In the genomic region with DNA sequence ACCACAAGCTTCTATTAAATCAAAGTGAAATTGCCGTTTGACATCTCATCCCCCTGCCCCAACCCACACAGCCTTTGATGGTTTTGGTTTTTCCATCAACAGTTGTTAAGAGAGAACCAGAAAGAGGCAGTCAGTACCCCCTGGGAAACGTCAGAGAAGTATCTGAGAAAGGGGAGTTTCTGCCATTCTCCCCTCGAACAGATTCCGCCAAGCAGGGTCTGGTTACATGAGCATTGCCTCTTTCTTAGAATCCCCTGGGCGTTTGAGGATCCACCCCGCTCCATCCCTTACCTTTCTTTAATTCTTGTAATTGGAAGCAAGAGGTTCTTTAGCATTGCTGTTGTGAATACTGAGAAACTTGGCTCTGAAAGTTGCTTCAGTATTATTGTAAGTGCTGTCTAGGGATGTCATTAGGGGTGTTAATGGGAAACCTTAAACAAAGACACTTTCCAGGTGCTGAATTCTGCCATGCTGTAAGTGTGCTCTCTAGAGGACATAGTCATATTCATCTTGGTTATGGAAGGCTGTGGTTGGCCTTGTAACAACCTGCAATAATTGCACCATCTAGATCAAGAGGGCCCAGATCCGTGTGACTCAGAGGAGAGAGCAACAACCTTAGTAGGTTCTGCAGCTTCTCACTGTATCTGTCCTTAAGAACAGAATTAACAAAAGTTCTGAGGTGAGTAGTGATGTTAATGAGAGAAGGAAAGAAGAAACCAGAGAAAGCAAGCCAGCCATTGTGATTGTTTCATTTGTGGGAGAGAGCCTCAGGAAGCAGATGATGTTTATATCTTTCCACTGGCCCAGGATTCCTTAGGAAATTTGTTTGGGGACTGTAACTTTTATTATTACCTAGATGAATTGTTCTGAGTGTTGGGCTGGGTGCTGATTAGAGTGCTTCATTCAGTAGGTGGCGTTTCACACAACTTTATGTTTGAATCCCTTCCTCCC, we compare ENCODE assay signal across 8 cellular contexts. TPM values are rescaled to one million over a fixed set of nuclear protein-coding genes. Genes with fewer than 3 reads are reported as not detected.
A peak's percentile ranks its signal among the peaks of the same experiment; 100 is the strongest.
DNase-seq lines count a peak whose midpoint lies in the region; TF ChIP-seq lines count a peak whose summit lies in the region.

No MANE protein-coding gene starts in this region.

- peak overlapping the region; percentile 85 for H3K27ac Mint-ChIP-seq in activated CD4-positive, alpha-beta memory T cell treated with anti-CD3 and anti-CD28 coated beads, Interleukin-2, amount 10 ng/mL, durations not matched to agents 7 days and 5 days

- H3K9ac ChIP-seq in Karpas-422 (ENCODE audit: low read length) = peak overlapping the region; percentile 35; the same call in 1 of the 2 replicates

- CTCF ChIA-PET in activated CD4-positive, alpha-beta memory T cell treated with anti-CD3 and anti-CD28 coated beads, Interleukin-2, amount 10 ng/mL, durations not matched to agents 7 days and 5 days (lab: Charles Lee) = interaction anchor here (1.3 to 3.8 kb wide), 3 partner anchors 9 to 28 kb away, joined by 5 to 36 read pairs (median 25); a partner anchor contains a TSS

- H3K79me2 ChIP-seq in Karpas-422 (ENCODE audit: low read length) = peaks cover 97% of the 10 kb centered on the region

- no peaks in the 10 kb centered on the region for H3K27me3 Mint-ChIP-seq in activated CD4-positive, alpha-beta memory T cell treated with anti-CD3 and anti-CD28 coated beads, Interleukin-2, amount 10 ng/mL, durations not matched to agents 7 days and 5 days

- H3K4me1 ChIP-seq in Karpas-422 (ENCODE audit: low read length) = peaks cover 80% of the 10 kb centered on the region

- peak overlapping the region; percentile 48 for H3K4me3 Mint-ChIP-seq in activated CD4-positive, alpha-beta memory T cell treated with anti-CD3 and anti-CD28 coated beads, Interleukin-2, amount 10 ng/mL, durations not matched to agents 7 days and 5 days

- H2AFZ ChIP-seq in Karpas-422 (ENCODE audit: low read length) = no peak overlapping the region

- peaks cover 69% of the 10 kb centered on the region for H3K36me3 Mint-ChIP-seq in activated CD4-positive, alpha-beta memory T cell treated with anti-CD3 and anti-CD28 coated beads, Interleukin-2, amount 10 ng/mL, durations not matched to agents 7 days and 5 days (ENCODE audit: low read depth)

- no peak overlapping the region for H3K4me3 ChIP-seq in Karpas-422 (ENCODE audit: low read length)

- POLR2A ChIA-PET in activated CD4-positive, alpha-beta memory T cell treated with anti-CD3 and anti-CD28 coated beads, Interleukin-2, amount 10 ng/mL, durations not matched to agents 7 days and 5 days (lab: Charles Lee) = interaction anchor here (1.4 to 5.7 kb wide), 3 partner anchors 9 to 87 kb away, joined by 4 to 54 read pairs (median 29); a partner anchor contains a TSS

- H3K9me3 Mint-ChIP-seq in activated CD4-positive, alpha-beta memory T cell treated with anti-CD3 and anti-CD28 coated beads, Interleukin-2, amount 10 ng/mL, durations not matched to agents 7 days and 5 days = no peaks in the 10 kb centered on the region

- peaks cover 28% of the 10 kb centered on the region for H3K36me3 ChIP-seq in Karpas-422 (ENCODE audit: insufficient read depth, low read length)

- peak; percentile 16 for TF ChIP-seq CTCF in GM10266 (IDR thresholded peaks at IDR 0.05; ENCODE audit: control insufficient read depth, insufficient read depth, low read depth, missing control alignments)

- H3K4me2 ChIP-seq in Karpas-422 (ENCODE audit: low read depth, low read length, poor library complexity, severe bottlenecking) = peak overlapping the region; percentile 6

- no peak for DNase-seq in GM10266 (ENCODE audit: extremely low spot score)
- peak; percentile 64 for DNase-seq in Karpas-422
- DNase-seq in activated CD4-positive, alpha-beta memory T cell treated with anti-CD3 and anti-CD28 coated beads, Interleukin-2, amount 10 ng/mL, durations not matched to agents 7 days and 5 days = peak; percentile 66
- peak; percentile 40 for DNase-seq in glomerular visceral epithelial cell (ENCODE audit: extremely low spot score)
- peak; percentile 21 for DNase-seq in stimulated activated CD8-positive, alpha-beta memory T cell treated with anti-CD3 and anti-CD28 coated beads, Interleukin-4, amount 100 ng/mL, for 24 hours (ENCODE audit: low read depth)
- DNase-seq in NCI-H446 (lab: John Stamatoyannopoulos, UW) = no peak
- no peak for DNase-seq in NCI-H2227 treated with DMSO at 0.1 percent for 48 hours (lab: John Stamatoyannopoulos, UW)
- no peak for DNase-seq in NCI-H1417 treated with DMSO at 0.1 percent for 48 hours (lab: John Stamatoyannopoulos, UW)

- no peaks in the 10 kb centered on the region for H3K9me3 ChIP-seq in Karpas-422 (ENCODE audit: low read length)

- H3K27ac ChIP-seq in Karpas-422 (ENCODE audit: low read length) = peak overlapping the region; percentile 67

- H3K4me1 Mint-ChIP-seq in activated CD4-positive, alpha-beta memory T cell treated with anti-CD3 and anti-CD28 coated beads, Interleukin-2, amount 10 ng/mL, durations not matched to agents 7 days and 5 days = peaks cover 81% of the 10 kb centered on the region

- H4K20me1 ChIP-seq in Karpas-422 (ENCODE audit: insufficient read depth, low read depth, low read length) = peaks cover 47% of the 10 kb centered on the region; the same call in 1 of the 2 replicates

- H3K27me3 ChIP-seq in Karpas-422 (ENCODE audit: low read length) = no peaks in the 10 kb centered on the region

- H3K9me2 ChIP-seq in Karpas-422 (replicated peaks; ENCODE audit: insufficient read depth, low read length) = no peaks in the 10 kb centered on the region

RNA-seq across cellular contexts. Expression of a gene that starts 8.9 kb away (rescaled TPM):
- 180 and 386 TPM in 2 replicates for total RNA-seq in Karpas-422 (2014; rRNA removed; shearing (Covaris generic); ENCODE audit: low replicate concordance)
- 100 to 1,000 TPM; 600 to 613 TPM for total RNA-seq in activated CD4-positive, alpha-beta memory T cell treated with anti-CD3 and anti-CD28 coated beads, Interleukin-2, amount 10 ng/mL, durations not matched to agents 7 days and 5 days

RNA-seq across cellular contexts. Expression of a gene that starts 43.1 kb away (rescaled TPM):
- 6.7 and 11.4 TPM in 2 replicates for total RNA-seq in Karpas-422 (2014; rRNA removed; shearing (Covaris generic); ENCODE audit: low replicate concordance)
- 10 to 100 TPM; 34.7 to 34.9 TPM for total RNA-seq in activated CD4-positive, alpha-beta memory T cell treated with anti-CD3 and anti-CD28 coated beads, Interleukin-2, amount 10 ng/mL, durations not matched to agents 7 days and 5 days

Comparison
In these comparisons a context has a peak if more than half of its experiments do, and no peak if none do; other contexts are left out.
1. DNase-seq: peak in Karpas-422 (single experiment), activated CD4-positive, alpha-beta memory T cell treated with anti-CD3 and anti-CD28 coated beads, Interleukin-2, amount 10 ng/mL, durations not matched to agents 7 days and 5 days (single experiment), glomerular visceral epithelial cell (single experiment) and stimulated activated CD8-positive, alpha-beta memory T cell treated with anti-CD3 and anti-CD28 coated beads, Interleukin-4, amount 100 ng/mL, for 24 hours (single experiment); none in GM10266 (single experiment), NCI-H446 (0 of 2), NCI-H2227 treated with DMSO at 0.1 percent for 48 hours (single experiment) and NCI-H1417 treated with DMSO at 0.1 percent for 48 hours (single experiment).